9 cellular contexts compared by ENCODE assay signal in the genomic region with DNA sequence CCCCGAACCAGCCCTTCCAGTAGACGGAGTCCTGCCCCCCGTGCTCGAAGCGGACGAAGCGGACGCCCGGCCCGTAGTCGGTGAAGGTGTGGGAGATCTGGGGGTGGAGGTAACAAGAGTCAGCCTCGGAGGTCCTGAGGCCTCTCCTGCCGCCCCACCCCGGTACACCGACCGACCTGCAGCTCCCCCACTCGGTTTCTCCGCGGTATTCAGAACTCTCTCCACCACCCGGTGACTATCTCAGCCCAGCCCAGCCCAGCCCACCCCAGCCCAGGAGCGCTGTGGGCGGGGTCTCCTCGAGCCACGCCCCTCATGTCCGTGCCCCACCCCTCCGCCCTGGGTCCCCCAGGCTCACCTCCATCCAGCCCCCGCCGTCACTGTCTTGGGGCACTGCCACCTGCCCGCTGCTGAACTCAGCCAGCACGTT. TPM values are rescaled to one million over a fixed set of nuclear protein-coding genes. Genes with fewer than 3 reads are reported as not detected.
DNase-seq lines count a peak whose midpoint lies in the region; ATAC-seq and TF ChIP-seq lines count a peak whose summit lies in the region.
"Had no signal": no experiment of that assay in that cellular context is flagged by ENCODE, and none has a peak within 500 bp of the region (broad histone marks: within the 10 kb centered on the region; RNA-seq: fewer than 3 reads in every experiment).

No MANE protein-coding gene starts in this region.

- no peak overlapping the region for H4K8ac ChIP-seq in IMR-90 (ENCODE audit: low read depth in 2 of 2, low read length in 2 of 2)

- peaks cover 18% of the 10 kb centered on the region for H3K4me1 Mint-ChIP-seq in activated T-cell treated with anti-CD3 and anti-CD28 coated beads, Interleukin-2, amount 50 U/mL, for 24 hours (ENCODE audit: low read depth)

- H3K36me3 Mint-ChIP-seq in activated T-cell treated with anti-CD3 and anti-CD28 coated beads, Interleukin-2, amount 50 U/mL, for 24 hours (ENCODE audit: low read depth) = no peaks in the 10 kb centered on the region

- TF ChIP-seq CTCF in IMR-90 (conservative IDR thresholded peaks at IDR 0.05; ENCODE audit: low read depth, low read length) = no peak

- WGBS in IMR-90 (ENCODE audit: extremely low coverage in 2 of 2, insufficient read length in 1 of 2), 2 experiments = 0% methylated on average over 7 of the region's 30 CpGs; no CpG with 5 or more reads in 1 of the 2 experiments

- H3K27me3 Mint-ChIP-seq in activated T-cell treated with anti-CD3 and anti-CD28 coated beads, Interleukin-2, amount 50 U/mL, for 24 hours = peaks cover 3% of the 10 kb centered on the region

- H3K4me3 Mint-ChIP-seq in activated T-cell treated with anti-CD3 and anti-CD28 coated beads, Interleukin-2, amount 50 U/mL, for 24 hours = no peak overlapping the region
- H3K4me3 Mint-ChIP-seq: nephron had no signal

- H3K27ac ChIP-seq in IMR-90 (ENCODE audit: insufficient read depth, low read length) = no peak overlapping the region

- no peak overlapping the region for H4K91ac ChIP-seq in IMR-90 (ENCODE audit: insufficient read depth, low read depth, low read length)

- no peak for DNase-seq in IMR-90
- DNase-seq in activated T-cell treated with anti-CD3 and anti-CD28 coated beads, Interleukin-2, amount 50 U/mL, for 24 hours = peak; percentile 60
- peak; percentile 59 for DNase-seq in left ventricle myocardium superior
- DNase-seq in stimulated activated CD4-positive, alpha-beta T cell treated with anti-CD3 and anti-CD28 coated beads, Interleukin-2, amount 100 ng/mL, for 48 hours = peak; percentile 26 to 37
- no peak for DNase-seq in NCI-H446 treated with DMSO at 0.1 percent for 48 hours (lab: John Stamatoyannopoulos, UW)
- no peak for DNase-seq in mucosa of gallbladder (ENCODE audit: low spot score)
- DNase-seq in RPMI8226 = no peak

- no peak overlapping the region for H2BK20ac ChIP-seq in IMR-90 (ENCODE audit: low read depth, low read length)

- H3K56ac ChIP-seq in IMR-90 (ENCODE audit: extremely low read depth, insufficient read depth, low read length) = no peak overlapping the region

- no peaks in the 10 kb centered on the region for H3K9me3 Mint-ChIP-seq in activated T-cell treated with anti-CD3 and anti-CD28 coated beads, Interleukin-2, amount 50 U/mL, for 24 hours
- H3K9me3 Mint-ChIP-seq: nephron had no signal

- CTCF ChIA-PET in IMR-90 (lab: Yijun Ruan, JAX) = no interaction called here

- H3K14ac ChIP-seq in IMR-90 (replicated peaks; ENCODE audit: low read depth, low read length) = no peak overlapping the region

- TF ChIP-seq RAD21 in IMR-90 (IDR thresholded peaks at IDR 0.05; ENCODE audit: low read length) = no peak

- H3K23ac ChIP-seq in IMR-90 (ENCODE audit: low read depth, low read length) = no peak overlapping the region

- no peak overlapping the region for H2BK15ac ChIP-seq in IMR-90 (ENCODE audit: low read depth, low read length)

- dilution Hi-C loops in IMR-90 (cut with HindIII; ENCODE audit: low sequenced_read_pairs, unreplicated experiment) = no loop called here

- H3K27ac Mint-ChIP-seq in activated T-cell treated with anti-CD3 and anti-CD28 coated beads, Interleukin-2, amount 50 U/mL, for 24 hours = no peak overlapping the region
- H3K27ac Mint-ChIP-seq: nephron had no signal

- H2BK120ac ChIP-seq in IMR-90 (ENCODE audit: low read depth, low read length) = no peak overlapping the region

- peak overlapping the region; percentile 51 for H2AFZ ChIP-seq in IMR-90 (replicated peaks; ENCODE audit: low read length, poor library complexity)

- in situ Hi-C loops in IMR-90 (cut with MboI; ENCODE audit: low sequenced_read_pairs) = loop anchor here (10.0 kb wide), 1 partner anchor 614 kb away; no protein-coding TSS in a partner anchor

- H4K20me1 ChIP-seq in IMR-90 (ENCODE audit: insufficient read depth, low read length) = no peaks in the 10 kb centered on the region; the same call in 1 of the 2 replicates

- no peak overlapping the region for H3K18ac ChIP-seq in IMR-90 (ENCODE audit: low read depth, low read length)

- no peak overlapping the region for H3K4me2 ChIP-seq in IMR-90 (ENCODE audit: low read depth, low read length)

- H3K9me3 ChIP-seq in IMR-90 (ENCODE audit: control insufficient read depth, insufficient read depth, low read length) = no peaks in the 10 kb centered on the region

- no peaks in the 10 kb centered on the region for H3K9me1 ChIP-seq in IMR-90 (ENCODE audit: insufficient read depth, low read length)

- no peak overlapping the region for H2AK5ac ChIP-seq in IMR-90 (ENCODE audit: low read depth, low read length)

- no peak overlapping the region for H4K5ac ChIP-seq in IMR-90 (ENCODE audit: low read depth, low read length)

- TF ChIP-seq POLR2A in IMR-90 (IDR thresholded peaks at IDR 0.05; ENCODE audit: low read depth, low read length) = no peak

- POLR2A ChIA-PET in IMR-90 (lab: Charles Lee; ENCODE audit: unreplicated experiment) = no interaction called here

- intact Hi-C loops in IMR-90 (cut with micrococcal nuclease) = no loop called here
- intact Hi-C loops in left ventricle myocardium superior (cut with micrococcal nuclease) = no loop called here

- H3K27me3 ChIP-seq in IMR-90 (ENCODE audit: control insufficient read depth, insufficient read depth, low read length) = peaks cover 19% of the 10 kb centered on the region

- no peaks in the 10 kb centered on the region; the same call in 1 of the 2 replicates for H3K4me1 ChIP-seq in IMR-90 (ENCODE audit: control insufficient read depth, insufficient read depth, low read length)

- no peak overlapping the region for H3K9ac ChIP-seq in IMR-90 (ENCODE audit: low read depth, low read length)

- no peak overlapping the region for H3K4ac ChIP-seq in IMR-90 (ENCODE audit: low read depth, low read length)

- H3K36me3 ChIP-seq in IMR-90 (ENCODE audit: control insufficient read depth, insufficient read depth, low read length) = no peaks in the 10 kb centered on the region

- no TSS peak for BruUV-seq in IMR-90 (replicated peaks; lab: Mats Ljungman, UMichigan)

- H2BK5ac ChIP-seq in IMR-90 (ENCODE audit: low read depth, low read length, poor library complexity, severe bottlenecking) = no peak overlapping the region

- ATAC-seq in IMR-90 (ENCODE audit: low read depth) (peak; percentile 27; the same call in 1 of the 2 replicates), left ventricle myocardium superior (peak; percentile 41), GM18517 (IDR thresholded peaks at IDR 0.05; ENCODE audit: unreplicated experiment) (no peak)

- H3K4me3 ChIP-seq in IMR-90 (ENCODE audit: insufficient read depth, low read depth, low read length) = no peak overlapping the region

- H2AK9ac ChIP-seq in IMR-90 (replicated peaks; ENCODE audit: low read depth, low read length, poor library complexity) = no peak overlapping the region

- H3K79me1 ChIP-seq in IMR-90 (ENCODE audit: low read depth in 1 of 2, low read length in 2 of 2) = no peaks in the 10 kb centered on the region

TF ChIP-seq in IMR-90, 13 proteins besides CTCF, POLR2A, EP300 and RAD21:
- TF ChIP-seq MAFK (IDR thresholded peaks at IDR 0.05; ENCODE audit: low read depth, low read length) (no peak), CEBPB (IDR thresholded peaks at IDR 0.05; ENCODE audit: low read depth, low read length) (no peak)
- TF ChIP-seq, protein P1, sequence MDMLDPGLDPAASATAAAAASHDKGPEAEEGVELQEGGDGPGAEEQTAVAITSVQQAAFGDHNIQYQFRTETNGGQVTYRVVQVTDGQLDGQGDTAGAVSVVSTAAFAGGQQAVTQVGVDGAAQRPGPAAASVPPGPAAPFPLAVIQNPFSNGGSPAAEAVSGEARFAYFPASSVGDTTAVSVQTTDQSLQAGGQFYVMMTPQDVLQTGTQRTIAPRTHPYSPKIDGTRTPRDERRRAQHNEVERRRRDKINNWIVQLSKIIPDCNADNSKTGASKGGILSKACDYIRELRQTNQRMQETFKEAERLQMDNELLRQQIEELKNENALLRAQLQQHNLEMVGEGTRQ (IDR thresholded peaks at IDR 0.05; ENCODE audit: low read depth, low read length) = no peak

RNA-seq across cellular contexts. Expression of a gene that starts 5.5 kb away (rescaled TPM):
- 0.36 and 0.56 TPM in 2 replicates for total RNA-seq in IMR-90 (2012; rRNA removed)
- 1.7 and 2.1 TPM in 2 replicates for polyA plus RNA-seq in IMR-90 (2012; rRNA removed)
- polyA plus RNA-seq in IMR-90 (2012; cell fraction: cytosol; rRNA removed) = 4.2 and 9.1 TPM in 2 replicates
- polyA plus RNA-seq in IMR-90 (2012; cell fraction: nucleus; rRNA removed; ENCODE audit: low replicate concordance) = 6.0 and 6.5 TPM in 2 replicates
- 3.9 TPM for total RNA-seq in left ventricle myocardium superior
- total RNA-seq in mucosa of gallbladder = 22.0 TPM

RNA-seq across cellular contexts. Expression of a gene that starts 5.9 kb away (rescaled TPM):
- total RNA-seq in IMR-90 (2012; rRNA removed) (7.8 and 9.3 TPM in 2 replicates), left ventricle myocardium superior (20.4 TPM), mucosa of gallbladder (43.6 TPM)
- polyA plus RNA-seq in IMR-90 (2012; rRNA removed) = 25.5 and 30.5 TPM in 2 replicates
- 23.4 and 34.2 TPM in 2 replicates for polyA plus RNA-seq in IMR-90 (2012; cell fraction: cytosol; rRNA removed)
- polyA plus RNA-seq in IMR-90 (2012; cell fraction: nucleus; rRNA removed; ENCODE audit: low replicate concordance) = 165 and 273 TPM in 2 replicates

RNA-seq across cellular contexts. Expression of a gene that starts 15.3 kb away (rescaled TPM):
- total RNA-seq in IMR-90 (2012; rRNA removed) (6.4 and 6.8 TPM in 2 replicates), left ventricle myocardium superior (11.1 TPM), mucosa of gallbladder (13.8 TPM)
- polyA plus RNA-seq in IMR-90 (2012; rRNA removed) = 7.5 and 9.9 TPM in 2 replicates
- polyA plus RNA-seq in IMR-90 (2012; cell fraction: cytosol; rRNA removed) = 7.1 and 11.6 TPM in 2 replicates
- polyA plus RNA-seq in IMR-90 (2012; cell fraction: nucleus; rRNA removed; ENCODE audit: low replicate concordance) = 2.6 and 3.8 TPM in 2 replicates

RNA-seq across cellular contexts. Expression of a gene that starts 32.2 kb away (rescaled TPM):
- total RNA-seq in IMR-90 (2012; rRNA removed) = 44.6 and 47.5 TPM in 2 replicates
- polyA plus RNA-seq in IMR-90 (2012; rRNA removed) = 70.9 and 80.4 TPM in 2 replicates
- 71.3 and 77.4 TPM in 2 replicates for polyA plus RNA-seq in IMR-90 (2012; cell fraction: cytosol; rRNA removed)
- polyA plus RNA-seq in IMR-90 (2012; cell fraction: nucleus; rRNA removed; ENCODE audit: low replicate concordance) = 53.4 and 70.4 TPM in 2 replicates
- 21.8 TPM for total RNA-seq in left ventricle myocardium superior
- 22.0 TPM for total RNA-seq in mucosa of gallbladder

RNA-seq across cellular contexts. Expression of a gene that starts 42.8 kb away (rescaled TPM):
- total RNA-seq in IMR-90 (2012; rRNA removed) (under 0.01 TPM in 2 replicates), left ventricle myocardium superior (0.05 TPM), mucosa of gallbladder (0.12 TPM)
- polyA plus RNA-seq in IMR-90 (2012; rRNA removed) = 0.01 and 0.02 TPM in 2 replicates
- 0.02 TPM in 1 of 2 replicates, not detected in the other for polyA plus RNA-seq in IMR-90 (2012; cell fraction: cytosol; rRNA removed)
- polyA plus RNA-seq in IMR-90 (2012; cell fraction: nucleus; rRNA removed; ENCODE audit: low replicate concordance) = 0.01 TPM in 1 of 2 replicates, not detected in the other

Comparison
In these comparisons a context has a peak if more than half of its experiments do, and no peak if none do; other contexts are left out.
1. DNase-seq: peak in activated T-cell treated with anti-CD3 and anti-CD28 coated beads, Interleukin-2, amount 50 U/mL, for 24 hours (single experiment), left ventricle myocardium superior (single experiment) and stimulated activated CD4-positive, alpha-beta T cell treated with anti-CD3 and anti-CD28 coated beads, Interleukin-2, amount 100 ng/mL, for 48 hours (2 of 2); none in IMR-90 (single experiment), NCI-H446 treated with DMSO at 0.1 percent for 48 hours (single experiment), mucosa of gallbladder (single experiment) and RPMI8226 (single experiment).